8 cellular contexts compared by ENCODE assay signal in genomic region chr7:23020742-23021401, GRCh38. TPM values are rescaled to one million over a fixed set of nuclear protein-coding genes. Genes with fewer than 3 reads are reported as not detected.
DNase-seq lines count a peak whose midpoint lies in the region; ATAC-seq and TF ChIP-seq lines count a peak whose summit lies in the region.

No MANE protein-coding gene starts in this region.

- peaks cover 8% of the 10 kb centered on the region for H3K9me3 Mint-ChIP-seq in activated naive CD4-positive, alpha-beta T cell treated with anti-CD3 and anti-CD28 coated beads, Interleukin-2, amount 10 ng/mL, durations not matched to agents 7 days and 5 days

- no peaks in the 10 kb centered on the region for H3K4me1 ChIP-seq in right atrium auricular region
- peaks cover 6% of the 10 kb centered on the region for H3K4me1 ChIP-seq in HAP-1

- peaks cover 19% of the 10 kb centered on the region for H3K36me3 Mint-ChIP-seq in activated naive CD4-positive, alpha-beta T cell treated with anti-CD3 and anti-CD28 coated beads, Interleukin-2, amount 10 ng/mL, durations not matched to agents 7 days and 5 days

- peak overlapping the region; percentile 87 for H3K27ac Mint-ChIP-seq in activated naive CD4-positive, alpha-beta T cell treated with anti-CD3 and anti-CD28 coated beads, Interleukin-2, amount 10 ng/mL, durations not matched to agents 7 days and 5 days

- no peak for ATAC-seq in HG03378 (IDR thresholded peaks at IDR 0.05; ENCODE audit: unreplicated experiment)

- peaks cover 20% of the 10 kb centered on the region for H3K27me3 Mint-ChIP-seq in activated naive CD4-positive, alpha-beta T cell treated with anti-CD3 and anti-CD28 coated beads, Interleukin-2, amount 10 ng/mL, durations not matched to agents 7 days and 5 days

- in situ Hi-C loops in HAP-1 (cut with MboI; ENCODE audit: low sequenced_read_pairs): no loop called here

- CTCF ChIA-PET in activated naive CD4-positive, alpha-beta T cell treated with anti-CD3 and anti-CD28 coated beads, Interleukin-2, amount 10 ng/mL, durations not matched to agents 7 days and 5 days (lab: Charles Lee): interaction anchor here (1.5 kb wide), 1 partner anchor 34 kb away, joined by 6 read pairs; no protein-coding TSS in a partner anchor

- no peak for TF ChIP-seq CTCF in right atrium auricular region (IDR thresholded peaks at IDR 0.05)

- H3K27ac ChIP-seq in right atrium auricular region: peak overlapping the region; percentile 26 to 67

- no peak overlapping the region for H3K4me3 Mint-ChIP-seq in activated naive CD4-positive, alpha-beta T cell treated with anti-CD3 and anti-CD28 coated beads, Interleukin-2, amount 10 ng/mL, durations not matched to agents 7 days and 5 days

- H3K36me3 ChIP-seq in right atrium auricular region (no peaks in the 10 kb centered on the region), HAP-1 (replicated peaks) (no peaks in the 10 kb centered on the region)

- H3K4me3 ChIP-seq in right atrium auricular region (no peak overlapping the region), HAP-1 (no peak overlapping the region)

- H3K9me3 ChIP-seq in right atrium auricular region (no peaks in the 10 kb centered on the region), HAP-1 (no peaks in the 10 kb centered on the region; the same call in 1 of the 2 replicates)

- H3K4me1 Mint-ChIP-seq in activated naive CD4-positive, alpha-beta T cell treated with anti-CD3 and anti-CD28 coated beads, Interleukin-2, amount 10 ng/mL, durations not matched to agents 7 days and 5 days: peaks cover 56% of the 10 kb centered on the region

- H3K27me3 ChIP-seq in right atrium auricular region (no peaks in the 10 kb centered on the region), HAP-1 (ENCODE audit: low read depth) (no peaks in the 10 kb centered on the region)

- peak; percentile 17 for DNase-seq in stimulated activated CD4-positive, alpha-beta T cell treated with anti-CD3 and anti-CD28 coated beads, Interleukin-4, amount 100 ng/mL, for 24 hours
- DNase-seq in stimulated activated CD4-positive, alpha-beta T cell treated with anti-CD3 and anti-CD28 coated beads, Interleukin-12 subunit alpha, Interleukin-12 subunit beta, amount 100 ng/mL, for 4 hours: no peak
- peak; percentile 37 for DNase-seq in activated naive CD4-positive, alpha-beta T cell treated with anti-CD3 and anti-CD28 coated beads, Interleukin-2, amount 10 ng/mL, durations not matched to agents 7 days and 5 days
- peak; percentile 70 for DNase-seq in right atrium auricular region (ENCODE audit: low spot score)
- no peak for DNase-seq in D341Med (ENCODE audit: low spot score)
- DNase-seq in DMS79 treated with DMSO at 0.1 percent for 48 hours (lab: John Stamatoyannopoulos, UW): no peak
- DNase-seq in HAP-1 (ENCODE audit: low spot score in 2 of 2): no peak

RNA-seq across cellular contexts. Expression of gene HYCC1, which starts 6.9 kb away (rescaled TPM):
- 10 to 100 TPM; 26.1 to 40.8 TPM for total RNA-seq in right atrium auricular region

Comparison
In these comparisons a context has a peak if more than half of its experiments do, and no peak if none do; other contexts are left out.
1. DNase-seq: peak in stimulated activated CD4-positive, alpha-beta T cell treated with anti-CD3 and anti-CD28 coated beads, Interleukin-4, amount 100 ng/mL, for 24 hours (single experiment), activated naive CD4-positive, alpha-beta T cell treated with anti-CD3 and anti-CD28 coated beads, Interleukin-2, amount 10 ng/mL, durations not matched to agents 7 days and 5 days (single experiment) and right atrium auricular region (single experiment); none in stimulated activated CD4-positive, alpha-beta T cell treated with anti-CD3 and anti-CD28 coated beads, Interleukin-12 subunit alpha, Interleukin-12 subunit beta, amount 100 ng/mL, for 4 hours (single experiment), D341Med (single experiment), DMS79 treated with DMSO at 0.1 percent for 48 hours (single experiment) and HAP-1 (0 of 2).